Comparison of ENCODE assay signal across 11 cellular contexts in genomic region chr12:67430708-67431335, GRCh38.
DNase-seq lines count a peak whose midpoint lies in the region; ATAC-seq and TF ChIP-seq lines count a peak whose summit lies in the region.
"Had no signal": no experiment of that assay in that cellular context is flagged by ENCODE, and none has a peak within 500 bp of the region (broad histone marks: within the 10 kb centered on the region; RNA-seq: fewer than 3 reads in every experiment).

No MANE protein-coding gene starts in this region.

- H3K36me3 Mint-ChIP-seq in type B pancreatic cell = no peaks in the 10 kb centered on the region

- H3K9me3 Mint-ChIP-seq in type B pancreatic cell = peaks cover 3% of the 10 kb centered on the region

- DNase-seq in NCI-H748 (lab: John Stamatoyannopoulos, UW; ENCODE audit: unreplicated experiment) (peak; percentile 9), NCI-H748 treated with DMSO at 0.1 percent for 48 hours (lab: John Stamatoyannopoulos, UW) (no peak), fibroblast of gingiva (ENCODE audit: low read depth) (peak; percentile 40), midbrain (lab: John Stamatoyannopoulos, UW) (peak; percentile 53), type B pancreatic cell (ENCODE audit: extremely low spot score, unreplicated experiment) (no peak), NCI-H345 treated with DMSO at 0.1 percent for 48 hours (lab: John Stamatoyannopoulos, UW; ENCODE audit: unreplicated experiment) (no peak)
- DNase-seq in activated CD8-positive, alpha-beta memory T cell treated with anti-CD3 and anti-CD28 coated beads for 24 hours = no peak
- DNase-seq: AML-193, NCI-H2081, T-helper 9 cell had no signal

- peaks cover 50% of the 10 kb centered on the region for H3K4me1 Mint-ChIP-seq in type B pancreatic cell (ENCODE audit: unreplicated experiment)

- TF ChIP-seq CTCF in type B pancreatic cell (conservative IDR thresholded peaks at IDR 0.05) = peak; percentile 51

- H3K27ac Mint-ChIP-seq in type B pancreatic cell = peak overlapping the region; percentile 23

- no peaks in the 10 kb centered on the region for H3K27me3 Mint-ChIP-seq in type B pancreatic cell

- ATAC-seq in HG02852 (IDR thresholded peaks at IDR 0.05; ENCODE audit: unreplicated experiment) = no peak

- H3K4me3 Mint-ChIP-seq in type B pancreatic cell = no peak overlapping the region

Comparison
In these comparisons a context has a peak if more than half of its experiments do, and no peak if none do; other contexts are left out.
1. DNase-seq: peak in NCI-H748 (single experiment), fibroblast of gingiva (single experiment) and midbrain (single experiment); none in NCI-H748 treated with DMSO at 0.1 percent for 48 hours (single experiment), type B pancreatic cell (single experiment), activated CD8-positive, alpha-beta memory T cell treated with anti-CD3 and anti-CD28 coated beads for 24 hours (single experiment) and NCI-H345 treated with DMSO at 0.1 percent for 48 hours (single experiment).